17 cellular contexts compared by ENCODE assay signal in the genomic region with DNA sequence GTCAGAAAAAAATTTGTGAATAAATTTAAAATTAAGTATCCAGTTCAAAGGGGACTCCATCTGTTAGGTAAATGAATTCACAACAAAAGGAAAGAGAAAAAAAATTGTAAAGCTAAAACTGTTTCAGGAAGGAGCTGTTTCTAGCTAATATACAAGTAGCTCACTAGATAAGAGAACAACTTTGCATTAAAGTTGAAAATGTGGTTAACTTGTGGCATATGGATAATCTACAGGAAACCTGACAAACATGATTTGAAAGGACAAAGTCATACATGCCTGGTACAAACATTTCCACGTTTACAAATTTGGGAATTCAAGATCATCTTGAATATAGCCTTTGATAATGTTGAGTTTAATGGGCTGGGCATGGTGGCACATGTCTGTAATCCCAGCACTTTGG. TPM values are rescaled to one million over a fixed set of nuclear protein-coding genes. Genes with fewer than 3 reads are reported as not detected.
DNase-seq lines count a peak whose midpoint lies in the region; ATAC-seq and TF ChIP-seq lines count a peak whose summit lies in the region.
"Had no signal": no experiment of that assay in that cellular context is flagged by ENCODE, and none has a peak within 500 bp of the region (broad histone marks: within the 10 kb centered on the region; RNA-seq: fewer than 3 reads in every experiment).

No MANE protein-coding gene starts in this region.

- H3K4me3 Mint-ChIP-seq in activated CD4-positive, alpha-beta T cell treated with anti-CD3 and anti-CD28 coated beads, Interleukin-2, amount 10 ng/mL, durations not matched to agents 24 days and 14 days = no peak overlapping the region
- H3K4me3 Mint-ChIP-seq: H9 had no signal

- no peaks in the 10 kb centered on the region for H3K27me3 Mint-ChIP-seq in activated CD4-positive, alpha-beta T cell treated with anti-CD3 and anti-CD28 coated beads, Interleukin-2, amount 10 ng/mL, durations not matched to agents 24 days and 14 days

- H3K4me1 Mint-ChIP-seq in activated CD4-positive, alpha-beta T cell treated with anti-CD3 and anti-CD28 coated beads, Interleukin-2, amount 10 ng/mL, durations not matched to agents 24 days and 14 days = peaks cover 38% of the 10 kb centered on the region
- H3K4me1 Mint-ChIP-seq: H9 had no signal

- H3K4me3 ChIP-seq in OCI-LY1 (ENCODE audit: low read depth, low read length, poor library complexity, severe bottlenecking) (no peak overlapping the region), neutrophil (ENCODE audit: low read depth in 1 of 2, low read length in 1 of 2) (peak overlapping the region in 1 of 2 experiments; percentile 19), A673 (ENCODE audit: low read depth, low read length, poor library complexity, severe bottlenecking) (no peak overlapping the region)
- H3K4me3 ChIP-seq: A549, body of pancreas, hepatocyte, Peyer's patch, skin epidermis had no signal

- H4K20me1 ChIP-seq in OCI-LY1 (ENCODE audit: insufficient read depth, low read length) = no peaks in the 10 kb centered on the region; the same call in 1 of the 2 replicates

- H3K9ac ChIP-seq in OCI-LY1 (ENCODE audit: low read length) = no peak overlapping the region

- H3K79me2 ChIP-seq in OCI-LY1 (ENCODE audit: insufficient read depth, low read length) = peaks cover 77% of the 10 kb centered on the region

- TF ChIP-seq CTCF in OCI-LY1 (IDR thresholded peaks at IDR 0.05; ENCODE audit: low read length) (no peak), neutrophil (IDR thresholded peaks at IDR 0.05) (no peak), A673 (conservative IDR thresholded peaks at IDR 0.05; ENCODE audit: low read depth, low read length) (no peak)

- no peak overlapping the region for H3K4me2 ChIP-seq in OCI-LY1 (ENCODE audit: low read length)
- H3K4me2 ChIP-seq: A549, hepatocyte had no signal

- H3K27me3 ChIP-seq in OCI-LY1 (ENCODE audit: insufficient read depth, low read length) (no peaks in the 10 kb centered on the region), neutrophil (no peaks in the 10 kb centered on the region), A673 (replicated peaks; ENCODE audit: insufficient read depth, low read depth, low read length, poor library complexity) (no peaks in the 10 kb centered on the region)
- H3K27me3 ChIP-seq: body of pancreas, hepatocyte, Peyer's patch had no signal

- no peak for ATAC-seq in activated naive CD4-positive, alpha-beta T cell treated with anti-CD3 and anti-CD28 coated beads, Interleukin-2, amount 50 U/mL, for 72 hours
- ATAC-seq: A549, body of pancreas had no signal

- H3K36me3 ChIP-seq in OCI-LY1 (ENCODE audit: insufficient read depth, low read length) = peaks cover 21% of the 10 kb centered on the region
- no peaks in the 10 kb centered on the region for H3K36me3 ChIP-seq in neutrophil
- H3K36me3 ChIP-seq in A673 (ENCODE audit: insufficient read depth, low read length, poor library complexity, severe bottlenecking) = no peaks in the 10 kb centered on the region
- H3K36me3 ChIP-seq: Peyer's patch had no signal

- H3K9me2 ChIP-seq in OCI-LY1 (ENCODE audit: low read depth, low read length) = no peaks in the 10 kb centered on the region

- POLR2A ChIA-PET in A673 (lab: Charles Lee; ENCODE audit: low non-redundant PET) = no interaction called here

- no TSS peak for BruUV-seq in A673 (replicated peaks; lab: Mats Ljungman, UMichigan)

- H3K4me1 ChIP-seq in OCI-LY1 (ENCODE audit: insufficient read depth, low read length, severe bottlenecking) = peaks cover 55% of the 10 kb centered on the region
- H3K4me1 ChIP-seq in neutrophil (ENCODE audit: control insufficient read depth in 1 of 2, insufficient read depth in 1 of 2, low read depth in 1 of 2, low read length in 1 of 2) = peaks cover 62 to 67% of the 10 kb centered on the region in 2 experiments
- peaks cover 20% of the 10 kb centered on the region for H3K4me1 ChIP-seq in A673 (ENCODE audit: insufficient read depth, low read length, poor library complexity, severe bottlenecking)

- H2AFZ ChIP-seq in OCI-LY1 (ENCODE audit: low read length) = no peak overlapping the region
- H2AFZ ChIP-seq: hepatocyte had no signal

- H3K9me3 Mint-ChIP-seq in activated CD4-positive, alpha-beta T cell treated with anti-CD3 and anti-CD28 coated beads, Interleukin-2, amount 10 ng/mL, durations not matched to agents 24 days and 14 days = no peaks in the 10 kb centered on the region
- no peaks in the 10 kb centered on the region for H3K9me3 Mint-ChIP-seq in activated naive CD4-positive, alpha-beta T cell treated with anti-CD3 and anti-CD28 coated beads, Interleukin-2, amount 50 U/mL, for 72 hours
- H3K9me3 Mint-ChIP-seq: H9 had no signal

- peaks cover 2% of the 10 kb centered on the region; the same call in 1 of the 2 replicates for H3F3A ChIP-seq in OCI-LY1 (ENCODE audit: insufficient read depth, low read length)

- CTCF ChIA-PET in A673 (lab: Charles Lee) = no interaction called here

- peak overlapping the region; percentile 62 for H3K27ac Mint-ChIP-seq in activated CD4-positive, alpha-beta T cell treated with anti-CD3 and anti-CD28 coated beads, Interleukin-2, amount 10 ng/mL, durations not matched to agents 24 days and 14 days
- H3K27ac Mint-ChIP-seq in activated naive CD4-positive, alpha-beta T cell treated with anti-CD3 and anti-CD28 coated beads, Interleukin-2, amount 50 U/mL, for 72 hours = peak overlapping the region; percentile 22 to 76

- no peak for DNase-seq in activated CD4-positive, alpha-beta T cell treated with anti-CD3 and anti-CD28 coated beads, Interleukin-2, amount 10 ng/mL, durations not matched to agents 24 days and 14 days
- DNase-seq in activated CD4-positive, alpha-beta T cell treated with anti-CD3 and anti-CD28 coated beads for 48 hours = no peak
- no peak for DNase-seq in activated naive CD4-positive, alpha-beta T cell treated with anti-CD3 and anti-CD28 coated beads, Interleukin-2, amount 50 U/mL, for 72 hours (ENCODE audit: low spot score in 2 of 2)
- DNase-seq in NCI-H2227 treated with DMSO at 0.1 percent for 48 hours (lab: John Stamatoyannopoulos, UW) (no peak), NCI-H2171 treated with DMSO at 0.1 percent for 48 hours (lab: John Stamatoyannopoulos, UW) (no peak), A673 (ENCODE audit: low spot score) (no peak)
- DNase-seq: body of pancreas, COR-L47, H9, NCI-H1930, NCI-H526 treated with DMSO at 0.1 percent for 48 hours, Peyer's patch had no signal

- H3K27ac ChIP-seq in OCI-LY1 (ENCODE audit: low read depth, low read length, poor library complexity, severe bottlenecking) (peak overlapping the region; percentile 59), neutrophil (peak overlapping the region; percentile 61), A673 (ENCODE audit: low read depth, low read length, poor library complexity, severe bottlenecking) (no peak overlapping the region)
- H3K27ac ChIP-seq: A549, body of pancreas, hepatocyte had no signal

- intact Hi-C loops in activated CD4-positive, alpha-beta T cell treated with anti-CD3 and anti-CD28 coated beads, Interleukin-2, amount 10 ng/mL, durations not matched to agents 24 days and 14 days (cut with micrococcal nuclease) = loop anchor here (1.0 kb wide), 1 partner anchor 14 kb away; no protein-coding TSS in a partner anchor
- intact Hi-C loops in A673 (cut with micrococcal nuclease; ENCODE audit: unreplicated experiment) = loop anchor here (5.0 to 10.0 kb wide), 2 partner anchors 206 to 249 kb away; no protein-coding TSS in a partner anchor

- H3K9me3 ChIP-seq in OCI-LY1 (ENCODE audit: low read length) (no peaks in the 10 kb centered on the region), neutrophil (no peaks in the 10 kb centered on the region), A673 (ENCODE audit: low read depth, low read length, poor library complexity, severe bottlenecking) (no peaks in the 10 kb centered on the region)
- H3K9me3 ChIP-seq: A549, body of pancreas, Peyer's patch had no signal

- peaks cover 18% of the 10 kb centered on the region for H3K36me3 Mint-ChIP-seq in activated CD4-positive, alpha-beta T cell treated with anti-CD3 and anti-CD28 coated beads, Interleukin-2, amount 10 ng/mL, durations not matched to agents 24 days and 14 days (ENCODE audit: low read depth)
- H3K36me3 Mint-ChIP-seq in activated naive CD4-positive, alpha-beta T cell treated with anti-CD3 and anti-CD28 coated beads, Interleukin-2, amount 50 U/mL, for 72 hours = peaks cover 0 to 30% of the 10 kb centered on the region in 2 donors

RNA-seq across cellular contexts. Expression of gene NT5C3A, which starts 8.9 kb away (rescaled TPM):
- total RNA-seq in activated CD4-positive, alpha-beta T cell treated with anti-CD3 and anti-CD28 coated beads, Interleukin-2, amount 10 ng/mL, durations not matched to agents 24 days and 14 days = 34.6 and 35.8 TPM in 2 replicates
- total RNA-seq in activated naive CD4-positive, alpha-beta T cell treated with anti-CD3 and anti-CD28 coated beads, Interleukin-2, amount 50 U/mL, for 72 hours = 10 to 100 TPM; 37.9 to 53.5 TPM
- total RNA-seq in A673 (2021) = 51.3 and 57.7 TPM in 2 replicates

RNA-seq across cellular contexts. Expression of gene RP9, which starts 55.5 kb away (rescaled TPM):
- total RNA-seq in activated CD4-positive, alpha-beta T cell treated with anti-CD3 and anti-CD28 coated beads, Interleukin-2, amount 10 ng/mL, durations not matched to agents 24 days and 14 days = 23.2 and 25.1 TPM in 2 replicates
- 10 to 100 TPM in 1 of 2 donors, 1 to 10 TPM in 1; 7.6 to 12.1 TPM for total RNA-seq in activated naive CD4-positive, alpha-beta T cell treated with anti-CD3 and anti-CD28 coated beads, Interleukin-2, amount 50 U/mL, for 72 hours
- total RNA-seq in A673 (2021) = 29.3 and 29.5 TPM in 2 replicates
